In genomic region chr5:36877667-36878420, GRCh38 we compare ENCODE assay signal across 8 cellular contexts. TPM values are rescaled to one million over a fixed set of nuclear protein-coding genes. Genes with fewer than 3 reads are reported as not detected.
DNase-seq lines count a peak whose midpoint lies in the region; ATAC-seq and TF ChIP-seq lines count a peak whose summit lies in the region.

No MANE protein-coding gene starts in this region.

- peaks cover 24% of the 10 kb centered on the region for H3K4me1 Mint-ChIP-seq in activated T-helper 17 cell treated with anti-CD3 and anti-CD28 coated beads, Interleukin-2, amount 50 U/mL, for 72 hours

- DNase-seq in heart right ventricle (no peak), Right ventricle myocardium superior (no peak), NCI-H2029 (lab: John Stamatoyannopoulos, UW) (peak; percentile 11), iPS DF 6.9 (ENCODE audit: low read depth, low spot score) (no peak), middle frontal gyrus (ENCODE audit: extremely low spot score, low spot score) (no peak)

- peak overlapping the region; percentile 88 to 95 (median 94) for H3K9ac ChIP-seq in skeletal muscle tissue (ENCODE audit: low read depth in 1 of 3, low read length in 3 of 3)

- H3K4me3 ChIP-seq in heart right ventricle, result peak overlapping the region; percentile 66 to 97 (median 88)
- peak overlapping the region; percentile 97; the same call in 1 of the 2 replicates for H3K4me3 ChIP-seq in iPS DF 6.9 (ENCODE audit: low read length)
- H3K4me3 ChIP-seq in skeletal muscle tissue (ENCODE audit: low read length in 3 of 3), result peak overlapping the region; percentile 84 to 92 (median 87)

- intact Hi-C loops in heart right ventricle (cut with DNase I) (loop anchor here in 7 of 10 donors (2.0 to 10.0 kb wide), 4 partner anchors 64 to 129 kb away; no protein-coding TSS in a partner anchor), Right ventricle myocardium superior (cut with DNase I) (loop anchor here (5.0 kb wide), 2 partner anchors 64 to 146 kb away; no protein-coding TSS in a partner anchor)

- peak overlapping the region; percentile 96 for H3K27ac Mint-ChIP-seq in activated T-helper 17 cell treated with anti-CD3 and anti-CD28 coated beads, Interleukin-2, amount 50 U/mL, for 72 hours

- H3K9me3 Mint-ChIP-seq in activated T-helper 17 cell treated with anti-CD3 and anti-CD28 coated beads, Interleukin-2, amount 50 U/mL, for 72 hours, result no peaks in the 10 kb centered on the region

- H3K36me3 Mint-ChIP-seq in activated T-helper 17 cell treated with anti-CD3 and anti-CD28 coated beads, Interleukin-2, amount 50 U/mL, for 72 hours (ENCODE audit: low read depth), result peaks cover 27% of the 10 kb centered on the region

- WGBS in heart right ventricle, 2 donors, result 0 to 1% methylated on average over 12 of the region's 12 CpGs
- no CpG with 5 or more reads among the region's 12 CpGs for WGBS in iPS DF 6.9 (ENCODE audit: insufficient coverage, insufficient read length)

- ATAC-seq in heart right ventricle (no peak), Right ventricle myocardium superior (ENCODE audit: poor library complexity) (no peak), GM18505 (IDR thresholded peaks at IDR 0.05; ENCODE audit: unreplicated experiment) (no peak)
- ATAC-seq in activated T-helper 17 cell treated with anti-CD3 and anti-CD28 coated beads, Interleukin-2, amount 50 U/mL, for 72 hours (replicated peaks), result peak; percentile 46

- no peak for TF ChIP-seq CTCF in heart right ventricle (IDR thresholded peaks at IDR 0.05)

- H3K36me3 ChIP-seq in heart right ventricle (peaks cover 0 to 4% (median 0%) of the 10 kb centered on the region in 9 donors), iPS DF 6.9 (ENCODE audit: control insufficient read depth, insufficient read depth, low read length) (no peaks in the 10 kb centered on the region), skeletal muscle tissue (ENCODE audit: control insufficient read depth in 3 of 3, insufficient read depth in 3 of 3, low read length in 3 of 3) (no peaks in the 10 kb centered on the region)

- no peaks in the 10 kb centered on the region for H3K9me3 ChIP-seq in heart right ventricle
- no peaks in the 10 kb centered on the region for H3K9me3 ChIP-seq in iPS DF 6.9 (ENCODE audit: control insufficient read depth, insufficient read depth, low read length)
- H3K9me3 ChIP-seq in skeletal muscle tissue (ENCODE audit: control insufficient read depth in 3 of 3, low read length in 3 of 3), result no peaks in the 10 kb centered on the region

- H3K27me3 Mint-ChIP-seq in activated T-helper 17 cell treated with anti-CD3 and anti-CD28 coated beads, Interleukin-2, amount 50 U/mL, for 72 hours, result no peaks in the 10 kb centered on the region

- TF ChIP-seq POLR2A in GM18505 (IDR thresholded peaks at IDR 0.05; ENCODE audit: borderline replicate concordance, extremely low read depth, insufficient read depth, insufficient read length), result no peak

- H3K4me1 ChIP-seq in heart right ventricle (peaks cover 0 to 71% (median 59%) of the 10 kb centered on the region in 9 donors), iPS DF 6.9 (ENCODE audit: control insufficient read depth, insufficient read depth, low read length) (no peaks in the 10 kb centered on the region), skeletal muscle tissue (ENCODE audit: control insufficient read depth in 3 of 3, insufficient read depth in 3 of 3, low read length in 3 of 3) (peaks cover 10 to 36% (median 17%) of the 10 kb centered on the region in 3 donors)

- H3K27ac ChIP-seq in heart right ventricle, result peak overlapping the region; percentile 91 to 99 (median 98)
- H3K27ac ChIP-seq in iPS DF 6.9 (ENCODE audit: low read length), result no peak overlapping the region
- peak overlapping the region; percentile 98 for H3K27ac ChIP-seq in skeletal muscle tissue (ENCODE audit: low read depth, low read length)

- H3K27me3 ChIP-seq in heart right ventricle (no peaks in the 10 kb centered on the region), iPS DF 6.9 (ENCODE audit: control insufficient read depth, insufficient read depth, low read length) (no peaks in the 10 kb centered on the region), skeletal muscle tissue (ENCODE audit: control insufficient read depth in 3 of 3, insufficient read depth in 3 of 3, low read length in 3 of 3) (no peaks in the 10 kb centered on the region)

- peak overlapping the region; percentile 97 for H3K4me3 Mint-ChIP-seq in activated T-helper 17 cell treated with anti-CD3 and anti-CD28 coated beads, Interleukin-2, amount 50 U/mL, for 72 hours

RNA-seq across cellular contexts. Expression of gene NIPBL, which starts 1.3 kb away (rescaled TPM):
- total RNA-seq in heart right ventricle (10 to 100 TPM; 29.5 to 52.3 (median 44.8) TPM), Right ventricle myocardium superior (28.9 TPM), skeletal muscle tissue (36.5 TPM)
- polyA plus RNA-seq in heart right ventricle, result 10 to 100 TPM in 1 of 2 donors, 1 to 10 TPM in 1; 9.9 to 20.1 TPM
- total RNA-seq in activated T-helper 17 cell treated with anti-CD3 and anti-CD28 coated beads, Interleukin-2, amount 50 U/mL, for 72 hours, result 10 to 100 TPM; 48.3 to 50.9 TPM
